10 cellular contexts compared by ENCODE assay signal in genomic region chr7:15687645-15688025, GRCh38. TPM values are rescaled to one million over a fixed set of nuclear protein-coding genes. Genes with fewer than 3 reads are reported as not detected.
DNase-seq lines count a peak whose midpoint lies in the region; ATAC-seq, FAIRE-seq and TF ChIP-seq lines count a peak whose summit lies in the region.
"Had no signal": no experiment of that assay in that cellular context is flagged by ENCODE, and none has a peak within 500 bp of the region (broad histone marks: within the 10 kb centered on the region; RNA-seq: fewer than 3 reads in every experiment).

No MANE protein-coding gene starts in this region.

- CTCF ChIA-PET in HepG2 (lab: Yijun Ruan, JAX; ENCODE audit: low intra/inter-chr PET ratio, low total read pairs) = no interaction called here

- WGBS in HepG2 (ENCODE audit: low lambda C conversion rate) = 18% methylated on average over 15 of the region's 16 CpGs

- H3K4me2 ChIP-seq in HepG2 (ENCODE audit: low read depth, low read length) = no peak overlapping the region

- H3K4me3 ChIP-seq in H7 (ENCODE audit: insufficient read depth, low read depth, low read length) (0 out of 2 replicates have a peak overlapping the region, but pooled peaks have one; percentile 1), brain microvascular endothelial cell (ENCODE audit: low read depth, low read length) (peak overlapping the region; percentile 51), HepG2 (replicated peaks in 1 of 3; ENCODE audit: insufficient read depth in 1 of 3, low read depth in 2 of 3, low read length in 3 of 3) (no peak overlapping the region), skin epidermis (peak overlapping the region; percentile 23 to 45 (median 41))

- H3K79me2 ChIP-seq in HepG2 (ENCODE audit: insufficient read depth, low read length) = no peaks in the 10 kb centered on the region

- peak; percentile 27; the same call in 1 of the 3 replicates for ATAC-seq in HepG2
- no peak for ATAC-seq in HG02938 (IDR thresholded peaks at IDR 0.05; ENCODE audit: unreplicated experiment)

- TF ChIP-seq RAD21 in HepG2 (CRISPR knock-in tag; IDR thresholded peaks at IDR 0.05) = no peak

- no peak overlapping the region for H3K9ac ChIP-seq in HepG2 (ENCODE audit: insufficient read depth, low read depth, low read length)

- H4K20me1 ChIP-seq in HepG2 (ENCODE audit: insufficient read depth, low read length) = no peaks in the 10 kb centered on the region

- no peaks in the 10 kb centered on the region for H3K36me3 ChIP-seq in H7 (replicated peaks; ENCODE audit: control insufficient read depth, insufficient read depth, low read length)
- H3K36me3 ChIP-seq in brain microvascular endothelial cell (replicated peaks) = no peaks in the 10 kb centered on the region
- no peaks in the 10 kb centered on the region for H3K36me3 ChIP-seq in HepG2 (replicated peaks in 1 of 2; ENCODE audit: control insufficient read depth in 1 of 2, insufficient read depth in 2 of 2, low read length in 2 of 2)

- H3K27me3 ChIP-seq in H7 (ENCODE audit: control insufficient read depth, insufficient read depth, low read length) (peaks cover 58% of the 10 kb centered on the region), brain microvascular endothelial cell (replicated peaks) (peaks cover 9% of the 10 kb centered on the region), HepG2 (ENCODE audit: control insufficient read depth in 1 of 2, insufficient read depth in 2 of 2, low read length in 2 of 2) (peaks cover 0 to 20% of the 10 kb centered on the region in 2 experiments; a peak in 2 of 5 replicates)

- no peaks in the 10 kb centered on the region for H3K9me3 ChIP-seq in HepG2 (ENCODE audit: low read length)

- no peak for TF ChIP-seq POLR2A in HepG2 (IDR thresholded peaks at IDR 0.05; ENCODE audit: insufficient read depth in 1 of 2, low read depth in 2 of 2, low read length in 2 of 2)

- in situ Hi-C loops in brain microvascular endothelial cell (cut with HindIII; ENCODE audit: low pct_ligation_motif_present, low sequenced_read_pairs) = no loop called here
- in situ Hi-C loops in HepG2 (cut with HindIII; ENCODE audit: extremely low pct_ligation_motif_present, low pct_unique_long_range_greater_than_20kb) = no loop called here

- DNase-seq in H7 (peak; percentile 25), brain microvascular endothelial cell (no peak), HepG2 (ENCODE audit: low spot score) (no peak), epidermal melanocyte (ENCODE audit: insufficient read length, low spot score) (no peak), cortex of kidney (lab: John Stamatoyannopoulos, UW) (no peak), germinal center (ENCODE audit: low spot score) (no peak)
- DNase-seq: activated CD4-positive, CD25-positive, alpha-beta regulatory T cell had no signal

- no TSS peak for BruUV-seq in HepG2 (replicated peaks; lab: Mats Ljungman, UMichigan)

- no peak for TF ChIP-seq EP300 in HepG2 (IDR thresholded peaks at IDR 0.05; ENCODE audit: low read depth in 2 of 2, low read length in 2 of 2)
- TF ChIP-seq EP300 in HepG2 (CRISPR knock-in tag; IDR thresholded peaks at IDR 0.05; ENCODE audit: borderline replicate concordance) = no peak

- POLR2A ChIA-PET in HepG2 (lab: Yijun Ruan, JAX) = no interaction called here

- TF ChIP-seq CTCF in brain microvascular endothelial cell (IDR thresholded peaks at IDR 0.05; ENCODE audit: low read depth, low read length, missing control alignments) = peak; percentile 31
- no peak for TF ChIP-seq CTCF in HepG2 (CRISPR knock-in tag; IDR thresholded peaks at IDR 0.05)

- H3K27ac ChIP-seq in brain microvascular endothelial cell (no peak overlapping the region), HepG2 (ENCODE audit: extremely low read length, insufficient read depth, low read length) (no peak overlapping the region), skin epidermis (peak overlapping the region in 13 of 21 experiments; percentile 14 to 89 (median 82))

- no peak overlapping the region for H2AFZ ChIP-seq in HepG2 (ENCODE audit: low read length)

- FAIRE-seq in HepG2 (lab: Jason Lieb, UNC) = no peak

- intact Hi-C loops in HepG2 (cut with micrococcal nuclease; ENCODE audit: unreplicated experiment) = no loop called here

- no peaks in the 10 kb centered on the region for H3K4me1 ChIP-seq in HepG2 (ENCODE audit: insufficient read depth, low read length)

TF ChIP-seq in HepG2, 621 proteins besides CTCF, POLR2A, EP300 and RAD21 (continues in another document):
- TF ChIP-seq MED13 (CRISPR knock-in tag; IDR thresholded peaks at IDR 0.05) = no peak
- TF ChIP-seq KMT2B (CRISPR knock-in tag; IDR thresholded peaks at IDR 0.05) = no peak
- TF ChIP-seq ZBTB38 (CRISPR knock-in tag; IDR thresholded peaks at IDR 0.05) = no peak
- no peak for TF ChIP-seq REPIN1 (CRISPR knock-in tag; IDR thresholded peaks at IDR 0.05; ENCODE audit: borderline replicate concordance, low read depth)
- no peak for TF ChIP-seq HNF1A (IDR thresholded peaks at IDR 0.05; ENCODE audit: low read depth)
- no peak for TF ChIP-seq HNF1A (CRISPR knock-in tag; IDR thresholded peaks at IDR 0.05; ENCODE audit: borderline replicate concordance)
- no peak for TF ChIP-seq CC2D1A (CRISPR knock-in tag; IDR thresholded peaks at IDR 0.05)
- no peak for TF ChIP-seq GFI1 (CRISPR knock-in tag; IDR thresholded peaks at IDR 0.05; ENCODE audit: borderline replicate concordance)
- no peak for TF ChIP-seq SMC3 (IDR thresholded peaks at IDR 0.05; ENCODE audit: low read length)
- TF ChIP-seq AHR (CRISPR knock-in tag; IDR thresholded peaks at IDR 0.05) = no peak
- TF ChIP-seq NFE2L2 (IDR thresholded peaks at IDR 0.05; ENCODE audit: low read length) = no peak
- TF ChIP-seq ZNF138 (CRISPR knock-in tag; IDR thresholded peaks at IDR 0.05; ENCODE audit: low read depth) = no peak
- no peak for TF ChIP-seq SMARCE1 (IDR thresholded peaks at IDR 0.05; ENCODE audit: borderline replicate concordance)
- TF ChIP-seq REXO4 (CRISPR knock-in tag; IDR thresholded peaks at IDR 0.05; ENCODE audit: borderline replicate concordance) = no peak
- TF ChIP-seq ZNF605 (CRISPR knock-in tag; IDR thresholded peaks at IDR 0.05) = no peak

RNA-seq across cellular contexts. Expression of gene MEOX2, which starts 1.2 kb away (rescaled TPM):
- total RNA-seq in H7 (2014; rRNA removed; shearing (Covaris generic)) = not detected in 2 replicates
- not detected in 2 replicates for total RNA-seq in HepG2 (2016; rRNA removed; fragmentation: Illumina TruSeq; extraction: Trizol)
- total RNA-seq in HepG2 (2016; cell fraction: cytosol; rRNA removed; fragmentation: Illumina TruSeq; extraction: Trizol; ENCODE audit: low read depth) = not detected in 2 replicates
- total RNA-seq in HepG2 (2016; cell fraction: insoluble cytoplasmic fraction; rRNA removed; fragmentation: Illumina TruSeq; extraction: Trizol) = not detected in 2 replicates
- total RNA-seq in HepG2 (2016; cell fraction: membrane; rRNA removed; fragmentation: Illumina TruSeq; extraction: Trizol) = not detected in 2 replicates
- total RNA-seq in HepG2 (2016; cell fraction: nucleus; rRNA removed; fragmentation: Illumina TruSeq; extraction: Trizol) = not detected in 2 replicates
- polyA plus RNA-seq in HepG2 (2011; rRNA removed) = not detected in 2 replicates
- polyA plus RNA-seq in HepG2 (2011; cell fraction: cytosol; rRNA removed) = not detected in 2 replicates
- not detected in 2 replicates for polyA plus RNA-seq in HepG2 (2011; cell fraction: nucleus; rRNA removed)
- polyA plus RNA-seq in HepG2 (2012) = not detected in 2 replicates
- not detected in 2 replicates for polyA plus RNA-seq in HepG2 (2016; cell fraction: cytosol; fragmentation: Illumina TruSeq; extraction: Trizol; ENCODE audit: low read depth)
- polyA plus RNA-seq in HepG2 (2016; cell fraction: insoluble cytoplasmic fraction; fragmentation: Illumina TruSeq; extraction: Trizol; ENCODE audit: low read depth) = not detected in 2 replicates
- polyA plus RNA-seq in HepG2 (2016; cell fraction: membrane; fragmentation: Illumina TruSeq; extraction: Trizol; ENCODE audit: low read depth) = not detected in 2 replicates
- polyA plus RNA-seq in HepG2 (2016; cell fraction: nucleus; fragmentation: Illumina TruSeq; extraction: Trizol; ENCODE audit: insufficient read depth, low read depth) = not detected in 2 replicates
- not detected in 2 replicates for polyA minus RNA-seq in HepG2 (2011; rRNA and poly(A)+ RNA removed; ENCODE audit: low replicate concordance)
- polyA minus RNA-seq in HepG2 (2011; cell fraction: cytosol; rRNA and poly(A)+ RNA removed) = not detected in 2 replicates
- not detected in 2 replicates for polyA minus RNA-seq in HepG2 (2011; cell fraction: nucleus; rRNA and poly(A)+ RNA removed)
- total RNA-seq: kidney epithelial cell had no signal

Comparison
In these comparisons a context has a peak if more than half of its experiments do, and no peak if none do; other contexts are left out.
1. H3K4me3 ChIP-seq: peak in H7 (single experiment), brain microvascular endothelial cell (single experiment) and skin epidermis (7 of 7); none in HepG2 (0 of 3).
2. H3K27ac ChIP-seq: peak in skin epidermis (13 of 21); none in brain microvascular endothelial cell (single experiment) and HepG2 (single experiment).